ENCODE assay signal across 11 cellular contexts in genomic region chr16:23081675-23082119, GRCh38.
DNase-seq lines count a peak whose midpoint lies in the region; ATAC-seq and TF ChIP-seq lines count a peak whose summit lies in the region.
"Had no signal": no experiment of that assay in that cellular context is flagged by ENCODE, and none has a peak within 500 bp of the region (broad histone marks: within the 10 kb centered on the region; RNA-seq: fewer than 3 reads in every experiment).

No MANE protein-coding gene starts in this region.

- ATAC-seq in HG03108 (IDR thresholded peaks at IDR 0.05; ENCODE audit: unreplicated experiment): no peak

- H3K4me3 Mint-ChIP-seq in nephron: no peak overlapping the region

- peak; percentile 17 for TF ChIP-seq CTCF in cardiac fibroblast (IDR thresholded peaks at IDR 0.05; ENCODE audit: low read depth, low read length)
- no peak for TF ChIP-seq CTCF in nephron (IDR thresholded peaks at IDR 0.05; ENCODE audit: unreplicated experiment in 3 of 3)

- H3K4me1 Mint-ChIP-seq in nephron: no peaks in the 10 kb centered on the region

- peak overlapping the region in 2 of 3 experiments; percentile 23 to 66 for H3K27ac Mint-ChIP-seq in nephron

- H3K27me3 Mint-ChIP-seq in nephron (ENCODE audit: low read depth): no peaks in the 10 kb centered on the region

- DNase-seq in DMS53 (lab: John Stamatoyannopoulos, UW) (peak; percentile 41), DMS53 treated with DMSO at 0.1 percent for 48 hours (lab: John Stamatoyannopoulos, UW; ENCODE audit: unreplicated experiment) (no peak), NCI-H146 treated with DMSO at 0.1 percent for 48 hours (lab: John Stamatoyannopoulos, UW; ENCODE audit: unreplicated experiment) (peak; percentile 5), cardiac fibroblast (ENCODE audit: low read depth in 2 of 2) (peak; percentile 13 to 85), NCI-H1105 treated with DMSO at 0.1 percent for 48 hours (lab: John Stamatoyannopoulos, UW) (no peak), NOMO-1 treated with dmso at 0.1 percent for 144 hours (lab: John Stamatoyannopoulos, UW; ENCODE audit: unreplicated experiment) (no peak)
- DNase-seq: activated naive CD4-positive, alpha-beta T cell treated with anti-CD3 and anti-CD28 coated beads, Interleukin-2, amount 50 U/mL, for 16 hours; erythroblast; retina had no signal

- H3K9me3 Mint-ChIP-seq in nephron: no peaks in the 10 kb centered on the region

- no peak overlapping the region for H3K4me3 ChIP-seq in cardiac fibroblast (replicated peaks in 1 of 2; ENCODE audit: low read depth in 2 of 2, low read length in 2 of 2)

- H3K36me3 Mint-ChIP-seq in nephron (ENCODE audit: low read depth): peaks cover 30% of the 10 kb centered on the region

Comparison
In these comparisons a context has a peak if more than half of its experiments do, and no peak if none do; other contexts are left out.
1. DNase-seq: peak in DMS53 (single experiment), NCI-H146 treated with DMSO at 0.1 percent for 48 hours (single experiment) and cardiac fibroblast (2 of 2); none in DMS53 treated with DMSO at 0.1 percent for 48 hours (single experiment), NCI-H1105 treated with DMSO at 0.1 percent for 48 hours (single experiment) and NOMO-1 treated with dmso at 0.1 percent for 144 hours (single experiment).